9 cellular contexts compared by ENCODE assay signal in the genomic region with DNA sequence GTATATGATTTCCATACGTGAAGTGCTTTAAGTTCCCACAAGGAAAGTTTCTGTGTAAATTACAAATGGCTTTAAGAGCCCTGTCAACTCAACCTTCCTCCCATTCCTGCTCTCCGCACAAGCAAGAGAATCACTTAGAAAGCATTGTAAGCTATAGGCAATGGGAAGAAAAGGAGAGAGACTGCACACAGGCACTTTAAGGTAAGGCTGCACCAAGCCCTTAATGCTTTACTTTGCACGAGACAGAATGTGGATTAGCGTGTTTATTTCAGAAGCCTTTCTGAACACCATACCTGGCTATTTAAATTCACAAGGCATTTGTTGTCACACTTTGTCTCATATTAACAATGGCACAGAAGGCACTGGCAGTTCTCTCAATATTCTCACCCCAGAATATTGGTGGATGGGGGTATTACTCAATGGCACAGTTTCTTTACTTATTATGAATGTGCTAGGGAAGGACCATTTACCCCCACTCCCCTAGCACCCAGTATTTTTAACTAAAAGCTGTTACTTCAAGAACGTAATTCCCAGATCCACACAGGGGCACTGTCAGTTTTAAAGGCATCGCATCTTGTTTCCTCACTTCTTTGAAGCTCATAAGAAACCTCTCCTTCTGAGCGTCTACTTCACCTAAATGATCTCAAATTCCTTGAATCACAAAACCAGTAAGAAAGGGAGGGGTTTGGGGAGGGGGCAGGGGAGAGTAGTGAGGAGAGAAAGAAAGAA.
A peak's percentile ranks its signal among the peaks of the same experiment; 100 is the strongest.
DNase-seq lines count a peak whose midpoint lies in the region; ATAC-seq and TF ChIP-seq lines count a peak whose summit lies in the region.
"Had no signal": no experiment of that assay in that cellular context is flagged by ENCODE, and none has a peak within 500 bp of the region (broad histone marks: within the 10 kb centered on the region; RNA-seq: fewer than 3 reads in every experiment).

No MANE protein-coding gene starts in this region.

- H3K27ac ChIP-seq in right cardiac atrium (ENCODE audit: low read length) (peak overlapping the region; percentile 2), rectal smooth muscle tissue (ENCODE audit: low read depth, low read length) (no peak overlapping the region)
- H3K27ac ChIP-seq: neutrophil had no signal

- intact Hi-C loops in CD14-positive monocyte (cut with micrococcal nuclease) (loop anchor here in 1 of 2 donors (10.0 kb wide), 1 partner anchor 269 kb away; no protein-coding TSS in a partner anchor), right cardiac atrium (cut with DNase I) (no loop called here)

- no peak for TF ChIP-seq CTCF in CD14-positive monocyte (IDR thresholded peaks at IDR 0.05)

- peak overlapping the region; percentile 80 for H3K4me3 ChIP-seq in adipocyte (ENCODE audit: low read length)
- H3K4me3 ChIP-seq in right cardiac atrium (ENCODE audit: low read length), result peak overlapping the region; percentile 60
- H3K4me3 ChIP-seq in rectal smooth muscle tissue (ENCODE audit: low read length), result peak overlapping the region; percentile 38

- WGBS in right cardiac atrium, result 58% methylated on average over 7 of the region's 7 CpGs

- H3K4me1 ChIP-seq in adipocyte (ENCODE audit: control insufficient read depth, insufficient read depth, low read length), result peaks cover 10% of the 10 kb centered on the region
- H3K4me1 ChIP-seq in right cardiac atrium (ENCODE audit: control insufficient read depth, insufficient read depth, low read length), result no peaks in the 10 kb centered on the region
- H3K4me1 ChIP-seq in rectal smooth muscle tissue (ENCODE audit: control insufficient read depth, insufficient read depth, low read length), result peaks cover 4% of the 10 kb centered on the region

- H3K9ac ChIP-seq in adipocyte (ENCODE audit: low read length), result peak overlapping the region; percentile 69
- no peak overlapping the region for H3K9ac ChIP-seq in rectal smooth muscle tissue (ENCODE audit: low read length)

- peaks cover 0 to 7% of the 10 kb centered on the region in 2 donors for H3K36me3 Mint-ChIP-seq in CD14-positive monocyte

- ATAC-seq in right cardiac atrium (no peak), GM18870 (IDR thresholded peaks at IDR 0.05; ENCODE audit: unreplicated experiment) (no peak), GM18502 (IDR thresholded peaks at IDR 0.05; ENCODE audit: poor library complexity, unreplicated experiment) (no peak)

- H3K9me3 ChIP-seq in adipocyte (ENCODE audit: control insufficient read depth, low read length) (no peaks in the 10 kb centered on the region), right cardiac atrium (ENCODE audit: control insufficient read depth, low read length) (no peaks in the 10 kb centered on the region)
- H3K9me3 ChIP-seq: neutrophil had no signal

- DNase-seq in CD14-positive monocyte (ENCODE audit: low spot score), result no peak
- no peak for DNase-seq in adipocyte (ENCODE audit: low read depth)
- no peak for DNase-seq in right cardiac atrium
- DNase-seq in activated CD4-positive, alpha-beta T cell treated with anti-CD3 and anti-CD28 coated beads for 48 hours, result no peak
- no peak for DNase-seq in stimulated activated CD4-positive, alpha-beta T cell treated with anti-CD3 and anti-CD28 coated beads, Interleukin-4, amount 100 ng/mL, for 1 hour

- peaks cover 22% of the 10 kb centered on the region for H3K4me1 Mint-ChIP-seq in CD14-positive monocyte

- H3K27me3 ChIP-seq in adipocyte (replicated peaks; ENCODE audit: control insufficient read depth, insufficient read depth, low read length) (no peaks in the 10 kb centered on the region), right cardiac atrium (ENCODE audit: control insufficient read depth, insufficient read depth) (no peaks in the 10 kb centered on the region), rectal smooth muscle tissue (ENCODE audit: control insufficient read depth, insufficient read depth, low read length) (no peaks in the 10 kb centered on the region)
- H3K27me3 ChIP-seq: neutrophil had no signal

- peaks cover 0 to 4% (median 2%) of the 10 kb centered on the region in 3 donors for H3K27me3 Mint-ChIP-seq in CD14-positive monocyte (ENCODE audit: low read depth in 3 of 3)

- H3K36me3 ChIP-seq in adipocyte (ENCODE audit: control insufficient read depth, insufficient read depth, low read length, severe bottlenecking) (no peaks in the 10 kb centered on the region), rectal smooth muscle tissue (ENCODE audit: control insufficient read depth, insufficient read depth, low read length) (no peaks in the 10 kb centered on the region)
- H3K36me3 ChIP-seq: neutrophil had no signal

- H3K9me3 Mint-ChIP-seq in CD14-positive monocyte, result no peaks in the 10 kb centered on the region

- no peak overlapping the region for H3K27ac Mint-ChIP-seq in CD14-positive monocyte

- H3K4me3 Mint-ChIP-seq in CD14-positive monocyte, result peak overlapping the region; percentile 44 to 56
